2 cellular contexts compared by ENCODE assay signal in the genomic region with DNA sequence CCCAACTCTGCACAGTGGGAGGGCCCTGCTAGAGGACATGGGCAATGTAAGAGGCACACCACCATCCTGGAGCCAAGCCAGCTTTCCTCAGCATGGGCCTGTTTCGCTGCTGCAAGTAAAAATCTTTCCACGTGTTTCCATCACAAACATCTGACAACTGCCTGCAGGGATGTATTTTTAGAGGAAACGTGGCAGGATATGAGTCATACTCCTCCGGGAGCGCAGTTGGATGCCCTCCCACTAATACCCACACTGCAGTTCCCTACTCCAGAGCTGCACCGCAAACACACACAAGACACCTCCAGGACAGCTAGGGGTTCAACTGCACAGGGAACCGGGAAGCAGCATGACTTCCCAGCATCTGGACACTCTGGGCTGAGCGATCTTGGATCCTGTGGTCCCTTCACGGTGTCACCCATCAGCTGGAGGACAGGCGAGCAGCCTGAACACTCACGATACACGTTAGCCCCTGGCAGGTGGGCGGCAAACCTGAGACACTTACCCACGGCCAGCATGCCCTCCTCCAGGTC.
TF ChIP-seq lines count a peak whose summit lies in the region.

No MANE protein-coding gene starts in this region.

TF ChIP-seq in A549, 52 proteins besides CTCF, POLR2A, EP300 and RAD21 (continued from another document):
- TF ChIP-seq, protein P1, sequence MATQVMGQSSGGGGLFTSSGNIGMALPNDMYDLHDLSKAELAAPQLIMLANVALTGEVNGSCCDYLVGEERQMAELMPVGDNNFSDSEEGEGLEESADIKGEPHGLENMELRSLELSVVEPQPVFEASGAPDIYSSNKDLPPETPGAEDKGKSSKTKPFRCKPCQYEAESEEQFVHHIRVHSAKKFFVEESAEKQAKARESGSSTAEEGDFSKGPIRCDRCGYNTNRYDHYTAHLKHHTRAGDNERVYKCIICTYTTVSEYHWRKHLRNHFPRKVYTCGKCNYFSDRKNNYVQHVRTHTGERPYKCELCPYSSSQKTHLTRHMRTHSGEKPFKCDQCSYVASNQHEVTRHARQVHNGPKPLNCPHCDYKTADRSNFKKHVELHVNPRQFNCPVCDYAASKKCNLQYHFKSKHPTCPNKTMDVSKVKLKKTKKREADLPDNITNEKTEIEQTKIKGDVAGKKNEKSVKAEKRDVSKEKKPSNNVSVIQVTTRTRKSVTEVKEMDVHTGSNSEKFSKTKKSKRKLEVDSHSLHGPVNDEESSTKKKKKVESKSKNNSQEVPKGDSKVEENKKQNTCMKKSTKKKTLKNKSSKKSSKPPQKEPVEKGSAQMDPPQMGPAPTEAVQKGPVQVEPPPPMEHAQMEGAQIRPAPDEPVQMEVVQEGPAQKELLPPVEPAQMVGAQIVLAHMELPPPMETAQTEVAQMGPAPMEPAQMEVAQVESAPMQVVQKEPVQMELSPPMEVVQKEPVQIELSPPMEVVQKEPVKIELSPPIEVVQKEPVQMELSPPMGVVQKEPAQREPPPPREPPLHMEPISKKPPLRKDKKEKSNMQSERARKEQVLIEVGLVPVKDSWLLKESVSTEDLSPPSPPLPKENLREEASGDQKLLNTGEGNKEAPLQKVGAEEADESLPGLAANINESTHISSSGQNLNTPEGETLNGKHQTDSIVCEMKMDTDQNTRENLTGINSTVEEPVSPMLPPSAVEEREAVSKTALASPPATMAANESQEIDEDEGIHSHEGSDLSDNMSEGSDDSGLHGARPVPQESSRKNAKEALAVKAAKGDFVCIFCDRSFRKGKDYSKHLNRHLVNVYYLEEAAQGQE (IDR thresholded peaks at IDR 0.05), result no peak
- TF ChIP-seq RCOR1 (IDR thresholded peaks at IDR 0.05; ENCODE audit: low read depth, low read length) (no peak), FOSL2 (IDR thresholded peaks at IDR 0.05) (peak; percentile 80), FOSL2 (CRISPR knock-in tag; IDR thresholded peaks at IDR 0.05) (peak; percentile 93), CBX8 (IDR thresholded peaks at IDR 0.05) (no peak), JUNB (IDR thresholded peaks at IDR 0.05) (peak; percentile 57), NR3C1 (IDR thresholded peaks at IDR 0.05) (no peak), SMC3 (IDR thresholded peaks at IDR 0.05) (0 out of 3 replicates have a peak, but pooled peaks have one; percentile 11), JUN (IDR thresholded peaks at IDR 0.05) (peak in 1 of 2 experiments; percentile 47; a peak in 1 of 5 replicates), MAFK (IDR thresholded peaks at IDR 0.05; ENCODE audit: partially characterized antibody) (peak; percentile 30), FOSB (CRISPR knock-in tag; IDR thresholded peaks at IDR 0.05) (no peak), MYC (IDR thresholded peaks at IDR 0.05; ENCODE audit: borderline replicate concordance, low read length) (peak; percentile 75; the same call in 1 of the 2 replicates), ZC3H11A (IDR thresholded peaks at IDR 0.05) (no peak), TFCP2L1 (CRISPR knock-in tag; IDR thresholded peaks at IDR 0.05) (no peak), CHD2 (IDR thresholded peaks at IDR 0.05; ENCODE audit: low read length, partially characterized antibody) (no peak), ZNF302 (CRISPR knock-in tag; IDR thresholded peaks at IDR 0.05) (no peak), TP53 (CRISPR knock-in tag; IDR thresholded peaks at IDR 0.05) (no peak)
- TF ChIP-seq, protein P2, sequence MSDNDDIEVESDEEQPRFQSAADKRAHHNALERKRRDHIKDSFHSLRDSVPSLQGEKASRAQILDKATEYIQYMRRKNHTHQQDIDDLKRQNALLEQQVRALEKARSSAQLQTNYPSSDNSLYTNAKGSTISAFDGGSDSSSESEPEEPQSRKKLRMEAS (IDR thresholded peaks at IDR 0.05), result peak; percentile 94
- TF ChIP-seq, protein P3, sequence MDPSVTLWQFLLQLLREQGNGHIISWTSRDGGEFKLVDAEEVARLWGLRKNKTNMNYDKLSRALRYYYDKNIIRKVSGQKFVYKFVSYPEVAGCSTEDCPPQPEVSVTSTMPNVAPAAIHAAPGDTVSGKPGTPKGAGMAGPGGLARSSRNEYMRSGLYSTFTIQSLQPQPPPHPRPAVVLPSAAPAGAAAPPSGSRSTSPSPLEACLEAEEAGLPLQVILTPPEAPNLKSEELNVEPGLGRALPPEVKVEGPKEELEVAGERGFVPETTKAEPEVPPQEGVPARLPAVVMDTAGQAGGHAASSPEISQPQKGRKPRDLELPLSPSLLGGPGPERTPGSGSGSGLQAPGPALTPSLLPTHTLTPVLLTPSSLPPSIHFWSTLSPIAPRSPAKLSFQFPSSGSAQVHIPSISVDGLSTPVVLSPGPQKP (IDR thresholded peaks at IDR 0.05; ENCODE audit: low read depth, low read length), result no peak
- TF ChIP-seq, protein P4, sequence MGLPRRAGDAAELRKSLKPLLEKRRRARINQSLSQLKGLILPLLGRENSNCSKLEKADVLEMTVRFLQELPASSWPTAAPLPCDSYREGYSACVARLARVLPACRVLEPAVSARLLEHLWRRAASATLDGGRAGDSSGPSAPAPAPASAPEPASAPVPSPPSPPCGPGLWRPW (IDR thresholded peaks at IDR 0.05), result no peak
- TF ChIP-seq, protein P5, sequence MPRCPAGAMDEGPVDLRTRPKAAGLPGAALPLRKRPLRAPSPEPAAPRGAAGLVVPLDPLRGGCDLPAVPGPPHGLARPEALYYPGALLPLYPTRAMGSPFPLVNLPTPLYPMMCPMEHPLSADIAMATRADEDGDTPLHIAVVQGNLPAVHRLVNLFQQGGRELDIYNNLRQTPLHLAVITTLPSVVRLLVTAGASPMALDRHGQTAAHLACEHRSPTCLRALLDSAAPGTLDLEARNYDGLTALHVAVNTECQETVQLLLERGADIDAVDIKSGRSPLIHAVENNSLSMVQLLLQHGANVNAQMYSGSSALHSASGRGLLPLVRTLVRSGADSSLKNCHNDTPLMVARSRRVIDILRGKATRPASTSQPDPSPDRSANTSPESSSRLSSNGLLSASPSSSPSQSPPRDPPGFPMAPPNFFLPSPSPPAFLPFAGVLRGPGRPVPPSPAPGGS (IDR thresholded peaks at IDR 0.05), result no peak
- TF ChIP-seq, protein P6, sequence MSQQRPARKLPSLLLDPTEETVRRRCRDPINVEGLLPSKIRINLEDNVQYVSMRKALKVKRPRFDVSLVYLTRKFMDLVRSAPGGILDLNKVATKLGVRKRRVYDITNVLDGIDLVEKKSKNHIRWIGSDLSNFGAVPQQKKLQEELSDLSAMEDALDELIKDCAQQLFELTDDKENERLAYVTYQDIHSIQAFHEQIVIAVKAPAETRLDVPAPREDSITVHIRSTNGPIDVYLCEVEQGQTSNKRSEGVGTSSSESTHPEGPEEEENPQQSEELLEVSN (IDR thresholded peaks at IDR 0.05; ENCODE audit: borderline replicate concordance, low read depth), result 0 out of 2 replicates have a peak, but pooled peaks have one; percentile 23
TF ChIP-seq in A549: peak in this region for 8.

TF ChIP-seq in HEK293, 187 proteins besides CTCF, POLR2A, EP300 and RAD21 (continued from another document and continues in another):
- TF ChIP-seq, protein P7, sequence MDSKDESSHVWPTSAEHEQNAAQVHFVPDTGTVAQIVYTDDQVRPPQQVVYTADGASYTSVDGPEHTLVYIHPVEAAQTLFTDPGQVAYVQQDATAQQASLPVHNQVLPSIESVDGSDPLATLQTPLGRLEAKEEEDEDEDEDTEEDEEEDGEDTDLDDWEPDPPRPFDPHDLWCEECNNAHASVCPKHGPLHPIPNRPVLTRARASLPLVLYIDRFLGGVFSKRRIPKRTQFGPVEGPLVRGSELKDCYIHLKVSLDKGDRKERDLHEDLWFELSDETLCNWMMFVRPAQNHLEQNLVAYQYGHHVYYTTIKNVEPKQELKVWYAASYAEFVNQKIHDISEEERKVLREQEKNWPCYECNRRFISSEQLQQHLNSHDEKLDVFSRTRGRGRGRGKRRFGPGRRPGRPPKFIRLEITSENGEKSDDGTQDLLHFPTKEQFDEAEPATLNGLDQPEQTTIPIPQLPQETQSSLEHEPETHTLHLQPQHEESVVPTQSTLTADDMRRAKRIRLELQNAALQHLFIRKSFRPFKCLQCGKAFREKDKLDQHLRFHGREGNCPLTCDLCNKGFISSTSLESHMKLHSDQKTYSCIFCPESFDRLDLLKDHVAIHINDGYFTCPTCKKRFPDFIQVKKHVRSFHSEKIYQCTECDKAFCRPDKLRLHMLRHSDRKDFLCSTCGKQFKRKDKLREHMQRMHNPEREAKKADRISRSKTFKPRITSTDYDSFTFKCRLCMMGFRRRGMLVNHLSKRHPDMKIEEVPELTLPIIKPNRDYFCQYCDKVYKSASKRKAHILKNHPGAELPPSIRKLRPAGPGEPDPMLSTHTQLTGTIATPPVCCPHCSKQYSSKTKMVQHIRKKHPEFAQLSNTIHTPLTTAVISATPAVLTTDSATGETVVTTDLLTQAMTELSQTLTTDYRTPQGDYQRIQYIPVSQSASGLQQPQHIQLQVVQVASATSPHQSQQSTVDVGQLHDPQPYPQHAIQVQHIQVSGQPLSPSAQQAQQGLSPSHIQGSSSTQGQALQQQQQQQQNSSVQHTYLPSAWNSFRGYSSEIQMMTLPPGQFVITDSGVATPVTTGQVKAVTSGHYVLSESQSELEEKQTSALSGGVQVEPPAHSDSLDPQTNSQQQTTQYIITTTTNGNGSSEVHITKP (tag by site-specific recombination; IDR thresholded peaks at IDR 0.05), result peak; percentile 66
- TF ChIP-seq, protein P8, sequence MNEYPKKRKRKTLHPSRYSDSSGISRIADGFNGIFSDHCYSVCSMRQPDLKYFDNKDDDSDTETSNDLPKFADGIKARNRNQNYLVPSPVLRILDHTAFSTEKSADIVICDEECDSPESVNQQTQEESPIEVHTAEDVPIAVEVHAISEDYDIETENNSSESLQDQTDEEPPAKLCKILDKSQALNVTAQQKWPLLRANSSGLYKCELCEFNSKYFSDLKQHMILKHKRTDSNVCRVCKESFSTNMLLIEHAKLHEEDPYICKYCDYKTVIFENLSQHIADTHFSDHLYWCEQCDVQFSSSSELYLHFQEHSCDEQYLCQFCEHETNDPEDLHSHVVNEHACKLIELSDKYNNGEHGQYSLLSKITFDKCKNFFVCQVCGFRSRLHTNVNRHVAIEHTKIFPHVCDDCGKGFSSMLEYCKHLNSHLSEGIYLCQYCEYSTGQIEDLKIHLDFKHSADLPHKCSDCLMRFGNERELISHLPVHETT (tag by site-specific recombination; IDR thresholded peaks at IDR 0.05), result peak; percentile 62; the same call in 1 of the 2 replicates
- TF ChIP-seq ZNF394 (tag by site-specific recombination; IDR thresholded peaks at IDR 0.05; ENCODE audit: borderline replicate concordance) (peak; percentile 60; the same call in 1 of the 2 replicates), ZFHX2 (tag by site-specific recombination; conservative IDR thresholded peaks at IDR 0.05) (peak; percentile 93), ZNF223 (tag by site-specific recombination; IDR thresholded peaks at IDR 0.05) (no peak), GLIS1 (tag by site-specific recombination; IDR thresholded peaks at IDR 0.05) (peak; percentile 100), TRIM28 (IDR thresholded peaks at IDR 0.05; ENCODE audit: borderline replicate concordance, low read length) (peak; percentile 74; the same call in 1 of the 2 replicates), OSR2 (tag by site-specific recombination; IDR thresholded peaks at IDR 0.05) (peak; percentile 58), ZNF777 (tag by site-specific recombination; IDR thresholded peaks at IDR 0.05; ENCODE audit: borderline replicate concordance) (no peak), ZNF423 (tag by site-specific recombination; IDR thresholded peaks at IDR 0.05) (no peak), ZBTB48 (tag by site-specific recombination; IDR thresholded peaks at IDR 0.05) (peak; percentile 74; the same call in 1 of the 2 replicates), ZNF184 (tag by site-specific recombination; IDR thresholded peaks at IDR 0.05) (no peak), ZNF529 (tag by site-specific recombination; IDR thresholded peaks at IDR 0.05; ENCODE audit: insufficient replicate concordance) (no peak), ZFP37 (tag by site-specific recombination; IDR thresholded peaks at IDR 0.05) (0 out of 2 replicates have a peak, but pooled peaks have one; percentile 72)
- TF ChIP-seq, protein P9, sequence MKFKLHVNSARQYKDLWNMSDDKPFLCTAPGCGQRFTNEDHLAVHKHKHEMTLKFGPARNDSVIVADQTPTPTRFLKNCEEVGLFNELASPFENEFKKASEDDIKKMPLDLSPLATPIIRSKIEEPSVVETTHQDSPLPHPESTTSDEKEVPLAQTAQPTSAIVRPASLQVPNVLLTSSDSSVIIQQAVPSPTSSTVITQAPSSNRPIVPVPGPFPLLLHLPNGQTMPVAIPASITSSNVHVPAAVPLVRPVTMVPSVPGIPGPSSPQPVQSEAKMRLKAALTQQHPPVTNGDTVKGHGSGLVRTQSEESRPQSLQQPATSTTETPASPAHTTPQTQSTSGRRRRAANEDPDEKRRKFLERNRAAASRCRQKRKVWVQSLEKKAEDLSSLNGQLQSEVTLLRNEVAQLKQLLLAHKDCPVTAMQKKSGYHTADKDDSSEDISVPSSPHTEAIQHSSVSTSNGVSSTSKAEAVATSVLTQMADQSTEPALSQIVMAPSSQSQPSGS (tag by site-specific recombination; IDR thresholded peaks at IDR 0.05; ENCODE audit: low read depth), result no peak
- TF ChIP-seq, protein P10, sequence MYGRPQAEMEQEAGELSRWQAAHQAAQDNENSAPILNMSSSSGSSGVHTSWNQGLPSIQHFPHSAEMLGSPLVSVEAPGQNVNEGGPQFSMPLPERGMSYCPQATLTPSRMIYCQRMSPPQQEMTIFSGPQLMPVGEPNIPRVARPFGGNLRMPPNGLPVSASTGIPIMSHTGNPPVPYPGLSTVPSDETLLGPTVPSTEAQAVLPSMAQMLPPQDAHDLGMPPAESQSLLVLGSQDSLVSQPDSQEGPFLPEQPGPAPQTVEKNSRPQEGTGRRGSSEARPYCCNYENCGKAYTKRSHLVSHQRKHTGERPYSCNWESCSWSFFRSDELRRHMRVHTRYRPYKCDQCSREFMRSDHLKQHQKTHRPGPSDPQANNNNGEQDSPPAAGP (tag by site-specific recombination; IDR thresholded peaks at IDR 0.05), result peak; percentile 75
- TF ChIP-seq, protein P11, sequence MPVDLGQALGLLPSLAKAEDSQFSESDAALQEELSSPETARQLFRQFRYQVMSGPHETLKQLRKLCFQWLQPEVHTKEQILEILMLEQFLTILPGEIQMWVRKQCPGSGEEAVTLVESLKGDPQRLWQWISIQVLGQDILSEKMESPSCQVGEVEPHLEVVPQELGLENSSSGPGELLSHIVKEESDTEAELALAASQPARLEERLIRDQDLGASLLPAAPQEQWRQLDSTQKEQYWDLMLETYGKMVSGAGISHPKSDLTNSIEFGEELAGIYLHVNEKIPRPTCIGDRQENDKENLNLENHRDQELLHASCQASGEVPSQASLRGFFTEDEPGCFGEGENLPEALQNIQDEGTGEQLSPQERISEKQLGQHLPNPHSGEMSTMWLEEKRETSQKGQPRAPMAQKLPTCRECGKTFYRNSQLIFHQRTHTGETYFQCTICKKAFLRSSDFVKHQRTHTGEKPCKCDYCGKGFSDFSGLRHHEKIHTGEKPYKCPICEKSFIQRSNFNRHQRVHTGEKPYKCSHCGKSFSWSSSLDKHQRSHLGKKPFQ (tag by site-specific recombination; IDR thresholded peaks at IDR 0.05), result 0 out of 2 replicates have a peak, but pooled peaks have one; percentile 10
- TF ChIP-seq, protein P12, sequence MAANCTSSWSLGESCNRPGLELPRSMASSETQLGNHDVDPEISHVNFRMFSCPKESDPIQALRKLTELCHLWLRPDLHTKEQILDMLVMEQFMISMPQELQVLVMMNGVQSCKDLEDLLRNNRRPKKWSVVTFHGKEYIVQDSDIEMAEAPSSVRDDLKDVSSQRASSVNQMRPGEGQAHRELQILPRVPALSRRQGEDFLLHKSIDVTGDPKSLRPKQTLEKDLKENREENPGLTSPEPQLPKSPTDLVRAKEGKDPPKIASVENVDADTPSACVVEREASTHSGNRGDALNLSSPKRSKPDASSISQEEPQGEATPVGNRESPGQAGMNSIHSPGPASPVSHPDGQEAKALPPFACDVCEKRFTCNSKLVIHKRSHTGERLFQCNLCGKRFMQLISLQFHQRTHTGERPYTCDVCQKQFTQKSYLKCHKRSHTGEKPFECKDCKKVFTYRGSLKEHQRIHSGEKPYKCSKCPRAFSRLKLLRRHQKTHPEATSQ (tag by site-specific recombination; IDR thresholded peaks at IDR 0.05), result no peak
